Comparison of ENCODE assay signal across 13 cellular contexts in the genomic region with DNA sequence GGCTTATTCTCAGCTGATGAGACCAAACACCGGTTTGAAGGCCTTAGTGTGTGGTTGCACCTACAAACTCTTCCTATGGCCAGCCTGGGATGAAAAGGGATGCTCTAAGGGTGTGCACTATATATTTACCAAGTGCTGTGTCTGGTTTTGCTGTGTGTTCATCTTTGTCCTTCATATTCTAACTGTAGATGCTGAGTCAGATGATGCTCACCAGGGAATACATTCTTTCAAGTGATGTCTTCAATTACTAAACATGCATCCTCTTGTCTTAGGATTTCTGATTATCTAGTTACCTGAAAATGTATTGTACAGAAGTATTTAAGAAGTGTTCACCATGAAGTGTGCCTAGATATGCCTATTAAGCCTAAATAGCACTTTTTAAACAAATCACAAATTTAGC.
"Had no signal": no experiment of that assay in that cellular context is flagged by ENCODE, and none has a peak within 500 bp of the region (broad histone marks: within the 10 kb centered on the region; RNA-seq: fewer than 3 reads in every experiment).

No MANE protein-coding gene starts in this region.

- H3K36me3 ChIP-seq: ascending aorta, esophagus squamous epithelium, gastroesophageal sphincter, upper lobe of right lung had no signal

- DNase-seq: activated CD4-positive, alpha-beta T cell treated with anti-CD3 and anti-CD28 coated beads for 4 hours; activated CD8-positive, alpha-beta memory T cell treated with anti-CD3 and anti-CD28 coated beads, Interleukin-2, amount 50 U/mL, for 48 hours; activated CD8-positive, alpha-beta T cell treated with anti-CD3 and anti-CD28 coated beads, Interleukin-2, amount 10 ng/mL, durations not matched to agents 7 days and 5 days; esophagus squamous epithelium; kidney glomerular epithelial cell; stimulated activated CD4-positive, alpha-beta T cell treated with anti-CD3 and anti-CD28 coated beads, Interleukin-15, amount 100 ng/mL, for 24 hours; stimulated activated CD4-positive, alpha-beta T cell treated with anti-CD3 and anti-CD28 coated beads, Interleukin-4, amount 100 ng/mL, for 24 hours; T1000; testis; upper lobe of right lung had no signal

- H3K27ac ChIP-seq: ascending aorta, esophagus squamous epithelium, gastroesophageal sphincter, testis, upper lobe of right lung, VCaP had no signal

- H3K4me3 ChIP-seq: ascending aorta, esophagus squamous epithelium, gastroesophageal sphincter, testis, upper lobe of right lung had no signal

- H3K4me1 ChIP-seq: ascending aorta, esophagus squamous epithelium, gastroesophageal sphincter, testis, upper lobe of right lung had no signal

- H3K9me3 ChIP-seq: ascending aorta, esophagus squamous epithelium, gastroesophageal sphincter, testis, upper lobe of right lung had no signal

- H3K27me3 ChIP-seq: ascending aorta, esophagus squamous epithelium, gastroesophageal sphincter, testis, upper lobe of right lung had no signal

- ATAC-seq: activated CD8-positive, alpha-beta T cell treated with anti-CD3 and anti-CD28 coated beads, Interleukin-2, amount 10 ng/mL, durations not matched to agents 7 days and 5 days; gastroesophageal sphincter; upper lobe of right lung had no signal
